ENCODE assay signal across 8 cellular contexts in genomic region chr14:75985618-75986438, GRCh38. TPM values are rescaled to one million over a fixed set of nuclear protein-coding genes. Genes with fewer than 3 reads are reported as not detected.
A peak's percentile ranks its signal among the peaks of the same experiment; 100 is the strongest.
DNase-seq lines count a peak whose midpoint lies in the region; ATAC-seq and TF ChIP-seq lines count a peak whose summit lies in the region.

IFT43 (plus strand) TSS chr14:75985763; CDS start chr14:75985787, 24 bp downstream.

- peak; percentile 65 for DNase-seq in ELF-1 (ENCODE audit: low read depth, low spot score)
- peak; percentile 90 for DNase-seq in H7
- DNase-seq in MM.1S = peak; percentile 60
- no peak for DNase-seq in glomerular endothelial cell (ENCODE audit: extremely low read depth, low read depth, low spot score)
- DNase-seq in omental fat pad (ENCODE audit: low spot score) = peak; percentile 94
- peak; percentile 96 to 97 for DNase-seq in suprapubic skin (ENCODE audit: low spot score in 2 of 2)

- H3F3A ChIP-seq in MM.1S (ENCODE audit: insufficient read depth, low read length) = no peaks in the 10 kb centered on the region

- H3K27me3 Mint-ChIP-seq in activated naive CD4-positive, alpha-beta T cell treated with anti-CD3 and anti-CD28 coated beads, Interleukin-2, amount 50 U/mL, for 24 hours = no peaks in the 10 kb centered on the region

- no peaks in the 10 kb centered on the region for H3K9me2 ChIP-seq in MM.1S (replicated peaks; ENCODE audit: insufficient read depth, low read length)

- H3K36me3 Mint-ChIP-seq in activated naive CD4-positive, alpha-beta T cell treated with anti-CD3 and anti-CD28 coated beads, Interleukin-2, amount 50 U/mL, for 24 hours = peaks cover 2% of the 10 kb centered on the region

- peaks cover 3% of the 10 kb centered on the region; the same call in 1 of the 2 replicates for H3K4me1 ChIP-seq in MM.1S (ENCODE audit: low read length)
- H3K4me1 ChIP-seq in suprapubic skin = peaks cover 45% of the 10 kb centered on the region

- TF ChIP-seq CTCF in MM.1S (IDR thresholded peaks at IDR 0.05; ENCODE audit: low read length) (no peak), omental fat pad (IDR thresholded peaks at IDR 0.05) (no peak), suprapubic skin (IDR thresholded peaks at IDR 0.05) (no peak)

- H3K9me3 ChIP-seq in MM.1S (replicated peaks; ENCODE audit: insufficient read depth, low read length) (no peaks in the 10 kb centered on the region), suprapubic skin (no peaks in the 10 kb centered on the region)

- H3K79me2 ChIP-seq in MM.1S (ENCODE audit: low read length) = no peaks in the 10 kb centered on the region

- peaks cover 29% of the 10 kb centered on the region for H3K4me1 Mint-ChIP-seq in activated naive CD4-positive, alpha-beta T cell treated with anti-CD3 and anti-CD28 coated beads, Interleukin-2, amount 50 U/mL, for 24 hours

- H4K20me1 ChIP-seq in MM.1S (ENCODE audit: insufficient read depth, low read length) = no peaks in the 10 kb centered on the region

- peak in 1 of 2 donors; percentile 38 for TF ChIP-seq POLR2A in suprapubic skin (IDR thresholded peaks at IDR 0.05)

- peaks cover 14% of the 10 kb centered on the region for H3K27me3 ChIP-seq in H7 (ENCODE audit: control insufficient read depth, insufficient read depth, low read length)
- no peaks in the 10 kb centered on the region for H3K27me3 ChIP-seq in MM.1S (replicated peaks; ENCODE audit: insufficient read depth, low read length)
- no peaks in the 10 kb centered on the region for H3K27me3 ChIP-seq in suprapubic skin

- H3K4me3 ChIP-seq in H7 (ENCODE audit: insufficient read depth, low read depth, low read length) (peak within 1 kb of the TSS; percentile 76), MM.1S (ENCODE audit: low read length) (peak within 1 kb of the TSS; percentile 72), suprapubic skin (peak within 1 kb of the TSS; percentile 76)

- ATAC-seq in SK-N-SH treated with all-trans-retinoic acid at 6 μM for 48 hours (peak; percentile 75), omental fat pad (ENCODE audit: low FRiP score) (peak; percentile 30)

- H2AFZ ChIP-seq in MM.1S (ENCODE audit: low read length) = peak within 1 kb of the TSS; percentile 72

- no peak for TF ChIP-seq EP300 in suprapubic skin (IDR thresholded peaks at IDR 0.05)

- no peaks in the 10 kb centered on the region for H3K36me3 ChIP-seq in H7 (replicated peaks; ENCODE audit: control insufficient read depth, insufficient read depth, low read length)
- H3K36me3 ChIP-seq in MM.1S (replicated peaks; ENCODE audit: insufficient read depth, low read length) = no peaks in the 10 kb centered on the region
- H3K36me3 ChIP-seq in suprapubic skin = peaks cover 10% of the 10 kb centered on the region

- H3K9ac ChIP-seq in MM.1S (ENCODE audit: low read length) = peak within 1 kb of the TSS; percentile 58; the same call in 1 of the 2 replicates

- peak within 1 kb of the TSS; percentile 54; the same call in 1 of the 2 replicates for H3K4me2 ChIP-seq in MM.1S (ENCODE audit: low read depth, low read length)

- H3K27ac Mint-ChIP-seq in activated naive CD4-positive, alpha-beta T cell treated with anti-CD3 and anti-CD28 coated beads, Interleukin-2, amount 50 U/mL, for 24 hours = peak within 1 kb of the TSS; percentile 33

- H3K9me3 Mint-ChIP-seq in activated naive CD4-positive, alpha-beta T cell treated with anti-CD3 and anti-CD28 coated beads, Interleukin-2, amount 50 U/mL, for 24 hours = no peaks in the 10 kb centered on the region

- 0% methylated on average over 30 of the region's 52 CpGs for WGBS in suprapubic skin

- H3K27ac ChIP-seq in MM.1S (ENCODE audit: low read length) (no peak within 1 kb of the TSS; the same call in 1 of the 2 replicates), suprapubic skin (peak within 1 kb of the TSS; percentile 83)

- peak within 1 kb of the TSS; percentile 88 for H3K4me3 Mint-ChIP-seq in activated naive CD4-positive, alpha-beta T cell treated with anti-CD3 and anti-CD28 coated beads, Interleukin-2, amount 50 U/mL, for 24 hours

TF ChIP-seq in SK-N-SH treated with all-trans-retinoic acid at 6 μM for 48 hours, 23 proteins besides CTCF, POLR2A, EP300 and RAD21 (continues in another document):
- TF ChIP-seq CREB5 (CRISPR knock-in tag; IDR thresholded peaks at IDR 0.05; ENCODE audit: low read depth) = no peak
- TF ChIP-seq ZFP3 (CRISPR knock-in tag; IDR thresholded peaks at IDR 0.05) = no peak
- no peak for TF ChIP-seq ZFP30 (CRISPR knock-in tag; IDR thresholded peaks at IDR 0.05)
- no peak for TF ChIP-seq CSDC2 (CRISPR knock-in tag; IDR thresholded peaks at IDR 0.05)
- TF ChIP-seq ZNF8 (CRISPR knock-in tag; IDR thresholded peaks at IDR 0.05) = no peak
- no peak for TF ChIP-seq ISL1 (CRISPR knock-in tag; IDR thresholded peaks at IDR 0.05)
- TF ChIP-seq ZNF70 (CRISPR knock-in tag; IDR thresholded peaks at IDR 0.05) = no peak
- no peak for TF ChIP-seq GLIS3 (CRISPR knock-in tag; IDR thresholded peaks at IDR 0.05)
- TF ChIP-seq ARNTL (CRISPR knock-in tag; IDR thresholded peaks at IDR 0.05; ENCODE audit: borderline replicate concordance, low read depth) = no peak
- TF ChIP-seq PATZ1 (CRISPR knock-in tag; IDR thresholded peaks at IDR 0.05; ENCODE audit: borderline replicate concordance) = no peak
- TF ChIP-seq BACH2 (CRISPR knock-in tag; IDR thresholded peaks at IDR 0.05; ENCODE audit: borderline replicate concordance) = no peak
- no peak for TF ChIP-seq TOX (CRISPR knock-in tag; IDR thresholded peaks at IDR 0.05; ENCODE audit: borderline replicate concordance)
- TF ChIP-seq ZC3H10 (CRISPR knock-in tag; IDR thresholded peaks at IDR 0.05) = no peak
- TF ChIP-seq, protein P1, sequence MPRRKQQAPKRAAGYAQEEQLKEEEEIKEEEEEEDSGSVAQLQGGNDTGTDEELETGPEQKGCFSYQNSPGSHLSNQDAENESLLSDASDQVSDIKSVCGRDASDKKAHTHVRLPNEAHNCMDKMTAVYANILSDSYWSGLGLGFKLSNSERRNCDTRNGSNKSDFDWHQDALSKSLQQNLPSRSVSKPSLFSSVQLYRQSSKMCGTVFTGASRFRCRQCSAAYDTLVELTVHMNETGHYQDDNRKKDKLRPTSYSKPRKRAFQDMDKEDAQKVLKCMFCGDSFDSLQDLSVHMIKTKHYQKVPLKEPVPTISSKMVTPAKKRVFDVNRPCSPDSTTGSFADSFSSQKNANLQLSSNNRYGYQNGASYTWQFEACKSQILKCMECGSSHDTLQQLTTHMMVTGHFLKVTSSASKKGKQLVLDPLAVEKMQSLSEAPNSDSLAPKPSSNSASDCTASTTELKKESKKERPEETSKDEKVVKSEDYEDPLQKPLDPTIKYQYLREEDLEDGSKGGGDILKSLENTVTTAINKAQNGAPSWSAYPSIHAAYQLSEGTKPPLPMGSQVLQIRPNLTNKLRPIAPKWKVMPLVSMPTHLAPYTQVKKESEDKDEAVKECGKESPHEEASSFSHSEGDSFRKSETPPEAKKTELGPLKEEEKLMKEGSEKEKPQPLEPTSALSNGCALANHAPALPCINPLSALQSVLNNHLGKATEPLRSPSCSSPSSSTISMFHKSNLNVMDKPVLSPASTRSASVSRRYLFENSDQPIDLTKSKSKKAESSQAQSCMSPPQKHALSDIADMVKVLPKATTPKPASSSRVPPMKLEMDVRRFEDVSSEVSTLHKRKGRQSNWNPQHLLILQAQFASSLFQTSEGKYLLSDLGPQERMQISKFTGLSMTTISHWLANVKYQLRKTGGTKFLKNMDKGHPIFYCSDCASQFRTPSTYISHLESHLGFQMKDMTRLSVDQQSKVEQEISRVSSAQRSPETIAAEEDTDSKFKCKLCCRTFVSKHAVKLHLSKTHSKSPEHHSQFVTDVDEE (CRISPR knock-in tag; IDR thresholded peaks at IDR 0.05) = no peak
- TF ChIP-seq ZNF565 (CRISPR knock-in tag; conservative IDR thresholded peaks at IDR 0.05; ENCODE audit: low read depth) = no peak
- TF ChIP-seq RARB (CRISPR knock-in tag; IDR thresholded peaks at IDR 0.05) = no peak
- no peak for TF ChIP-seq OSR1 (CRISPR knock-in tag; IDR thresholded peaks at IDR 0.05)
- TF ChIP-seq TCF4 (CRISPR knock-in tag; IDR thresholded peaks at IDR 0.05; ENCODE audit: borderline replicate concordance) = no peak

RNA-seq across cellular contexts. Expression of gene IFT43, which starts in this region (rescaled TPM):
- total RNA-seq in H7 (2014; rRNA removed; shearing (Covaris generic)) = 17.2 and 24.6 TPM in 2 replicates
- total RNA-seq in glomerular endothelial cell = 33.6 and 57.3 TPM in 2 replicates
- total RNA-seq in omental fat pad = 10 to 100 TPM; 28.7 to 38.8 (median 32.4) TPM
- total RNA-seq in suprapubic skin = 10 to 100 TPM; 20.3 to 27.8 (median 22.0) TPM
